10 cellular contexts compared by ENCODE assay signal in the genomic region with DNA sequence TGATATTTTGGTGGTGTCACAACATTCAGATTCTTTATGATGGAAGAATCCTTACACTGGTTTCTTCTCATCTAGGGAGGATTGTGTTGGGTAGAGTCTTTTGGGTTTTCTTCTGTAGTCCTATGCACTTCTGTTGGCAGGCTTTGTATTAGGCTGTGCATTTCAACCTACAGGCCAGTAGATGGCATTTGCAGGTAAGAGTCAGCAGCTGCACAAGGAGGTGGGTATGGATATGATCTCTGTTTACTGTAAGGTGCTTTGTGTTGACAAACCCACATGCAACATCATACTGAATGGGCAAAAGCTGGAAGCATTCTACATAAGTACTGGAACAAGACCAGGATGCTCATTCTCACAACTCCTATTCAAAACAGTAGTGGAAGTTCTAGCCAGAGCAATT.
DNase-seq lines count a peak whose midpoint lies in the region; ATAC-seq and TF ChIP-seq lines count a peak whose summit lies in the region.
"Had no signal": no experiment of that assay in that cellular context is flagged by ENCODE, and none has a peak within 500 bp of the region (broad histone marks: within the 10 kb centered on the region; RNA-seq: fewer than 3 reads in every experiment).

No MANE protein-coding gene starts in this region.

- H3K4me3 Mint-ChIP-seq in activated CD4-positive, alpha-beta memory T cell treated with anti-CD3 and anti-CD28 coated beads, Interleukin-2, amount 10 ng/mL, durations not matched to agents 7 days and 5 days: no peak overlapping the region

- ATAC-seq in left cardiac atrium: no peak

- CTCF ChIA-PET in activated CD4-positive, alpha-beta memory T cell treated with anti-CD3 and anti-CD28 coated beads, Interleukin-2, amount 10 ng/mL, durations not matched to agents 7 days and 5 days (lab: Charles Lee): no interaction called here

- H3K27me3 Mint-ChIP-seq in activated CD4-positive, alpha-beta memory T cell treated with anti-CD3 and anti-CD28 coated beads, Interleukin-2, amount 10 ng/mL, durations not matched to agents 7 days and 5 days: no peaks in the 10 kb centered on the region

- peak; percentile 47 for TF ChIP-seq CTCF in GM12864 (IDR thresholded peaks at IDR 0.05; ENCODE audit: low read depth, low read length, missing control alignments)

- no peaks in the 10 kb centered on the region for H3K36me3 Mint-ChIP-seq in activated CD4-positive, alpha-beta memory T cell treated with anti-CD3 and anti-CD28 coated beads, Interleukin-2, amount 10 ng/mL, durations not matched to agents 7 days and 5 days (ENCODE audit: low read depth)

- no peak overlapping the region for H3K27ac Mint-ChIP-seq in activated CD4-positive, alpha-beta memory T cell treated with anti-CD3 and anti-CD28 coated beads, Interleukin-2, amount 10 ng/mL, durations not matched to agents 7 days and 5 days

- H3K4me1 Mint-ChIP-seq in activated CD4-positive, alpha-beta memory T cell treated with anti-CD3 and anti-CD28 coated beads, Interleukin-2, amount 10 ng/mL, durations not matched to agents 7 days and 5 days: no peaks in the 10 kb centered on the region

- no peak overlapping the region for H3K4me3 ChIP-seq in GM12864 (ENCODE audit: low read depth, low read length)

- intact Hi-C loops in left cardiac atrium (cut with DNase I): loop anchor here in 1 of 2 donors (10.0 kb wide), 1 partner anchor 60 kb away; no protein-coding TSS in a partner anchor
- intact Hi-C loops in posterior cingulate gyrus (cut with DNase I): no loop called here

- in situ Hi-C loops in SK-MEL-5 (cut with HindIII; ENCODE audit: low pct_unique_long_range_greater_than_20kb, low sequenced_read_pairs): no loop called here

- POLR2A ChIA-PET in activated CD4-positive, alpha-beta memory T cell treated with anti-CD3 and anti-CD28 coated beads, Interleukin-2, amount 10 ng/mL, durations not matched to agents 7 days and 5 days (lab: Charles Lee): no interaction called here

- H3K9me3 Mint-ChIP-seq in activated CD4-positive, alpha-beta memory T cell treated with anti-CD3 and anti-CD28 coated beads, Interleukin-2, amount 10 ng/mL, durations not matched to agents 7 days and 5 days: peaks cover 6% of the 10 kb centered on the region

- DNase-seq in GM12864 (ENCODE audit: low read depth) (no peak), HuH-7 (ENCODE audit: low spot score) (peak; percentile 28), SK-MEL-5 (ENCODE audit: low read depth, low spot score) (peak; percentile 34), iPS-NIHi7 (ENCODE audit: extremely low spot score) (peak; percentile 50), left cardiac atrium (no peak), NCI-H2227 treated with DMSO at 0.1 percent for 48 hours (lab: John Stamatoyannopoulos, UW) (no peak), posterior cingulate gyrus (no peak)
- DNase-seq in activated CD4-positive, alpha-beta memory T cell treated with anti-CD3 and anti-CD28 coated beads, Interleukin-2, amount 10 ng/mL, durations not matched to agents 7 days and 5 days: no peak
- DNase-seq: small intestine, substantia nigra had no signal

Comparison
In these comparisons a context has a peak if more than half of its experiments do, and no peak if none do; other contexts are left out.
1. DNase-seq: peak in HuH-7 (single experiment), SK-MEL-5 (single experiment) and iPS-NIHi7 (single experiment); none in GM12864 (single experiment), left cardiac atrium (single experiment), activated CD4-positive, alpha-beta memory T cell treated with anti-CD3 and anti-CD28 coated beads, Interleukin-2, amount 10 ng/mL, durations not matched to agents 7 days and 5 days (single experiment), NCI-H2227 treated with DMSO at 0.1 percent for 48 hours (single experiment) and posterior cingulate gyrus (0 of 10).